2 cellular contexts compared by ENCODE assay signal in genomic region chr9:113509463-113509862, GRCh38.
TF ChIP-seq lines count a peak whose summit lies in the region.

No MANE protein-coding gene starts in this region.

TF ChIP-seq in SK-N-SH treated with all-trans-retinoic acid at 6 μM for 48 hours, 23 proteins besides CTCF, POLR2A, EP300 and RAD21 (continued from another document):
- no peak for TF ChIP-seq CREB5 (CRISPR knock-in tag; IDR thresholded peaks at IDR 0.05; ENCODE audit: low read depth)
- TF ChIP-seq ZFP30 (CRISPR knock-in tag; IDR thresholded peaks at IDR 0.05), result no peak
- no peak for TF ChIP-seq CSDC2 (CRISPR knock-in tag; IDR thresholded peaks at IDR 0.05)
- TF ChIP-seq CSRNP3 (CRISPR knock-in tag; IDR thresholded peaks at IDR 0.05), result no peak
TF ChIP-seq in SK-N-SH treated with all-trans-retinoic acid at 6 μM for 48 hours: peak in this region for 0.

TF ChIP-seq in SK-N-SH, 30 proteins besides CTCF, POLR2A, EP300 and RAD21 (continued from another document):
- TF ChIP-seq REST (IDR thresholded peaks at IDR 0.05; ENCODE audit: low read depth, low read length) (no peak), FOXJ3 (CRISPR knock-in tag; IDR thresholded peaks at IDR 0.05) (no peak), FOSL2 (IDR thresholded peaks at IDR 0.05; ENCODE audit: borderline replicate concordance, low read depth) (no peak)
